ENCODE assay signal across 8 cellular contexts in genomic region chr10:102064868-102065560, GRCh38. TPM values are rescaled to one million over a fixed set of nuclear protein-coding genes. Genes with fewer than 3 reads are reported as not detected.
DNase-seq lines count a peak whose midpoint lies in the region; ATAC-seq and TF ChIP-seq lines count a peak whose summit lies in the region.

TSS of gene HPS6 (plus strand) at chr10:102065349. CDS start at chr10:102065475, 126 bp downstream.

- in situ Hi-C loops in GM18951 (cut with MboI; ENCODE audit: low sequenced_read_pairs, unreplicated experiment): no loop called here

- TF ChIP-seq POLR2A in GM18951 (IDR thresholded peaks at IDR 0.05; ENCODE audit: extremely low read depth, insufficient read depth, insufficient read length): peak; percentile 85

- peak within 1 kb of the TSS; percentile 94 to 98 for H3K9ac ChIP-seq in colonic mucosa (ENCODE audit: low read depth in 2 of 2, low read length in 2 of 2)

- intact Hi-C loops in colonic mucosa (cut with DNase I): no loop called here

- peak; percentile 89 for DNase-seq in AG10803 (ENCODE audit: low read depth)
- peak; percentile 38 for DNase-seq in NCI-H446 treated with DMSO at 0.1 percent for 48 hours (lab: John Stamatoyannopoulos, UW)
- peak; percentile 92 for DNase-seq in activated CD4-positive, alpha-beta T cell treated with anti-CD3 and anti-CD28 coated beads for 48 hours
- peak; percentile 94 for DNase-seq in colonic mucosa
- DNase-seq in left lobe of liver (ENCODE audit: low spot score): peak; percentile 94
- peak; percentile 87 for DNase-seq in stimulated activated CD4-positive, alpha-beta T cell treated with anti-CD3 and anti-CD28 coated beads, Interleukin-2, amount 100 ng/mL, for 48 hours

- H3K4me1 ChIP-seq in colonic mucosa: peaks cover 25% of the 10 kb centered on the region

- H3K27me3 ChIP-seq in colonic mucosa: no peaks in the 10 kb centered on the region

- H3K9me3 ChIP-seq in colonic mucosa: no peaks in the 10 kb centered on the region

- TF ChIP-seq CTCF in AG10803 (conservative IDR thresholded peaks at IDR 0.05; ENCODE audit: low read length): peak; percentile 20; the same call in 1 of the 2 replicates
- TF ChIP-seq CTCF in colonic mucosa (IDR thresholded peaks at IDR 0.05): no peak

- peak within 1 kb of the TSS; percentile 83 for H3K4me3 ChIP-seq in AG10803 (ENCODE audit: low read length)
- H3K4me3 ChIP-seq in colonic mucosa: peak within 1 kb of the TSS; percentile 99

- H3K36me3 ChIP-seq in colonic mucosa: no peaks in the 10 kb centered on the region

- H3K27ac ChIP-seq in colonic mucosa: peak within 1 kb of the TSS; percentile 95

- ATAC-seq in HG03196 (IDR thresholded peaks at IDR 0.05; ENCODE audit: unreplicated experiment) (peak; percentile 95), left lobe of liver (peak; percentile 97)

RNA-seq across cellular contexts. Expression of gene HPS6, which starts in this region (rescaled TPM):
- total RNA-seq in colonic mucosa: 10 to 100 TPM; 21.9 to 26.6 TPM
- 10.3 TPM for total RNA-seq in left lobe of liver

Comparison
In these comparisons a context has a peak if more than half of its experiments do, and no peak if none do; other contexts are left out.
1. Peak in every context shown above with its lines: DNase-seq, ATAC-seq, H3K4me3 ChIP-seq and H3K27ac ChIP-seq.
2. DNase-seq: peak in every context shown above with its lines; median percentile 94 in colonic mucosa; 94 in left lobe of liver; 92 in activated CD4-positive, alpha-beta T cell treated with anti-CD3 and anti-CD28 coated beads for 48 hours; 89 in AG10803; 87 in stimulated activated CD4-positive, alpha-beta T cell treated with anti-CD3 and anti-CD28 coated beads, Interleukin-2, amount 100 ng/mL, for 48 hours; 38 in NCI-H446 treated with DMSO at 0.1 percent for 48 hours.